ENCODE assay signal across 8 cellular contexts in the genomic region with DNA sequence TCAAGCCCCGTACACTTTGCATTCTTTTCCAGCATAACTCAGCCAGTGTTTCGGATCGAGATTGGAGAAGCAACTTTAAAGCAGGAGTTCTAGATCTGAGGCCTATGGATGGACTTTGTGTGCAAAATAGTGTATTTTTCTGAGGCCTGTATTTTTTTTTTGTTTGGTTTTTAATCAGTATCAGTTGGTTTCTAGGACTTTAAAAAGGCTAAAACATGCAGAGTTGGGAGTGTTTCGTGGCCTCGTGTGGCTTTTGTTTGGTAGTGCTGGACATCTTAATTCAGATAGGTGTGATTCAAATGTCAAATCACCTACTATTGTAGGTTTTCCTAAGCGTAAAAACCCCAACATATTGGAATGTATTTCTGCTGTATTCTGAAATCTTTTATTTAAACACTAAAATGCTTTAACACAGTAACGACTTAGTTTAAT. TPM values are rescaled to one million over a fixed set of nuclear protein-coding genes. Genes with fewer than 3 reads are reported as not detected.
DNase-seq lines count a peak whose midpoint lies in the region; ATAC-seq and TF ChIP-seq lines count a peak whose summit lies in the region.

No MANE protein-coding gene starts in this region.

- H3K4me3 Mint-ChIP-seq in CD8-positive, alpha-beta T cell, result peak overlapping the region; percentile 99
- H3K4me3 Mint-ChIP-seq in activated T-helper 17 cell treated with anti-CD3 and anti-CD28 coated beads, Interleukin-2, amount 50 U/mL, for 72 hours, result peak overlapping the region; percentile 99

- no peaks in the 10 kb centered on the region for H3K9me3 ChIP-seq in CD8-positive, alpha-beta T cell (ENCODE audit: low read length)
- no peaks in the 10 kb centered on the region for H3K9me3 ChIP-seq in iPS-20b (ENCODE audit: insufficient read depth, low read depth, low read length)
- H3K9me3 ChIP-seq in testis, result no peaks in the 10 kb centered on the region

- peak overlapping the region; percentile 98 for H3K9ac ChIP-seq in iPS-20b (ENCODE audit: low read depth, low read length)

- no peaks in the 10 kb centered on the region for H3K36me3 ChIP-seq in CD8-positive, alpha-beta T cell (ENCODE audit: insufficient read depth, low read length)
- peaks cover 12% of the 10 kb centered on the region for H3K36me3 ChIP-seq in iPS-20b (ENCODE audit: insufficient read depth, low read depth, low read length)
- H3K36me3 ChIP-seq in testis (ENCODE audit: low read depth, missing control alignments), result no peaks in the 10 kb centered on the region

- CTCF ChIA-PET in CD8-positive, alpha-beta T cell (lab: Charles Lee), result no interaction called here
- CTCF ChIA-PET in HEK293T (lab: Yijun Ruan, JAX), result no interaction called here

- no peak for TF ChIP-seq CTCF in CD8-positive, alpha-beta T cell (IDR thresholded peaks at IDR 0.05)
- TF ChIP-seq CTCF in testis (IDR thresholded peaks at IDR 0.05), result no peak

- H3K27ac Mint-ChIP-seq in CD8-positive, alpha-beta T cell, result peak overlapping the region; percentile 95
- H3K27ac Mint-ChIP-seq in activated T-helper 17 cell treated with anti-CD3 and anti-CD28 coated beads, Interleukin-2, amount 50 U/mL, for 72 hours, result peak overlapping the region; percentile 96

- TF ChIP-seq POLR2A in testis (IDR thresholded peaks at IDR 0.05), result no peak

- H3K27me3 ChIP-seq in CD8-positive, alpha-beta T cell (ENCODE audit: insufficient read depth, low read length), result no peaks in the 10 kb centered on the region
- no peaks in the 10 kb centered on the region for H3K27me3 ChIP-seq in iPS-20b (ENCODE audit: insufficient read depth, low read length)
- H3K27me3 ChIP-seq in testis, result no peaks in the 10 kb centered on the region

- H3K4me1 ChIP-seq in CD8-positive, alpha-beta T cell (ENCODE audit: insufficient read depth, low read length), result peaks cover 21% of the 10 kb centered on the region
- H3K4me1 ChIP-seq in iPS-20b (ENCODE audit: insufficient read depth, low read length) (peaks cover 4% of the 10 kb centered on the region; the same call in 1 of the 2 replicates), testis (peaks cover 16% of the 10 kb centered on the region)

- POLR2A ChIA-PET in CD8-positive, alpha-beta T cell (lab: Charles Lee), result interaction anchor here (0.9 kb wide), 1 partner anchor 136 kb away, joined by 3 read pairs; no protein-coding TSS in a partner anchor
- POLR2A ChIA-PET in HEK293T (lab: Yijun Ruan, JAX), result interaction anchor here (0.9 to 2.1 kb wide), 6 partner anchors 9 to 263 kb away, joined by 3 to 5 read pairs (median 4); a partner anchor contains a TSS

- peaks cover 37% of the 10 kb centered on the region for H3K36me3 Mint-ChIP-seq in CD8-positive, alpha-beta T cell
- peaks cover 32% of the 10 kb centered on the region for H3K36me3 Mint-ChIP-seq in activated T-helper 17 cell treated with anti-CD3 and anti-CD28 coated beads, Interleukin-2, amount 50 U/mL, for 72 hours (ENCODE audit: low read depth)

- no peak for DNase-seq in CD8-positive, alpha-beta T cell
- DNase-seq in HEK293T (ENCODE audit: extremely low spot score) (peak; percentile 9), testis (no peak), COLO668 (lab: John Stamatoyannopoulos, UW; ENCODE audit: unreplicated experiment) (no peak)
- DNase-seq in stimulated activated CD4-positive, alpha-beta T cell treated with anti-CD3 and anti-CD28 coated beads, Interleukin-1b, Interleukin-23, amount 100 ng/mL, for 48 hours, result no peak
- no peak for DNase-seq in stimulated activated CD4-positive, alpha-beta T cell treated with anti-CD3 and anti-CD28 coated beads, Interleukin-4, amount 100 ng/mL, for 24 hours

- peak overlapping the region; percentile 99 for H3K4me3 ChIP-seq in CD8-positive, alpha-beta T cell (ENCODE audit: low read depth, low read length)
- H3K4me3 ChIP-seq in iPS-20b (ENCODE audit: low read length) (peak overlapping the region; percentile 99), testis (peak overlapping the region; percentile 85 to 88)

- 0 to 1% methylated on average over 7 of the region's 7 CpGs for WGBS in testis, 2 donors

- H3K27ac ChIP-seq in CD8-positive, alpha-beta T cell (ENCODE audit: low read depth, low read length), result peak overlapping the region; percentile 69
- H3K27ac ChIP-seq in iPS-20b (ENCODE audit: low read length), result no peak overlapping the region
- H3K27ac ChIP-seq in testis, result peak overlapping the region; percentile 88 to 93

- H3K9me3 Mint-ChIP-seq in CD8-positive, alpha-beta T cell, result no peaks in the 10 kb centered on the region
- H3K9me3 Mint-ChIP-seq in activated T-helper 17 cell treated with anti-CD3 and anti-CD28 coated beads, Interleukin-2, amount 50 U/mL, for 72 hours, result no peaks in the 10 kb centered on the region

- no peaks in the 10 kb centered on the region for H3K27me3 Mint-ChIP-seq in CD8-positive, alpha-beta T cell (ENCODE audit: low read depth)
- H3K27me3 Mint-ChIP-seq in activated T-helper 17 cell treated with anti-CD3 and anti-CD28 coated beads, Interleukin-2, amount 50 U/mL, for 72 hours, result no peaks in the 10 kb centered on the region

- ATAC-seq in CD8-positive, alpha-beta T cell, result no peak
- ATAC-seq in activated T-helper 17 cell treated with anti-CD3 and anti-CD28 coated beads, Interleukin-2, amount 50 U/mL, for 72 hours (replicated peaks), result no peak

- peaks cover 54% of the 10 kb centered on the region for H3K4me1 Mint-ChIP-seq in CD8-positive, alpha-beta T cell (ENCODE audit: low read depth)
- H3K4me1 Mint-ChIP-seq in activated T-helper 17 cell treated with anti-CD3 and anti-CD28 coated beads, Interleukin-2, amount 50 U/mL, for 72 hours, result peaks cover 10% of the 10 kb centered on the region

- intact Hi-C loops in CD8-positive, alpha-beta T cell (cut with DNase I, micrococcal nuclease), result loop anchor here (5.0 to 10.0 kb wide), 4 partner anchors 136 to 886 kb away; a partner anchor contains a TSS
- intact Hi-C loops in testis (cut with DNase I; ENCODE audit: low total_unique reads), result no loop called here

TF ChIP-seq in HEK293T, 16 proteins besides CTCF, POLR2A, EP300 and RAD21:
- TF ChIP-seq L3MBTL2 (conservative IDR thresholded peaks at IDR 0.05) (peak; percentile 51; the same call in 1 of the 2 replicates), SUZ12 (IDR thresholded peaks at IDR 0.05) (no peak)

RNA-seq across cellular contexts. Expression of a gene that starts 0.3 kb away (rescaled TPM):
- total RNA-seq in CD8-positive, alpha-beta T cell, result 1 to 10 TPM; 3.3 to 3.6 TPM
- total RNA-seq in activated T-helper 17 cell treated with anti-CD3 and anti-CD28 coated beads, Interleukin-2, amount 50 U/mL, for 72 hours, result 1 to 10 TPM; 5.1 to 5.7 TPM
- 10 to 100 TPM in 1 of 2 donors, 1 to 10 TPM in 1; 10.0 to 10.7 TPM for total RNA-seq in testis
- polyA plus RNA-seq in testis (ENCODE audit: insufficient read depth, low read depth, low replicate concordance), result 7.3 TPM

RNA-seq across cellular contexts. Expression of a gene that starts 0.8 kb away (rescaled TPM):
- 10 to 100 TPM in 1 of 2 experiments, 1 to 10 TPM in 1; 9.6 to 13.7 TPM for total RNA-seq in CD8-positive, alpha-beta T cell
- total RNA-seq in activated T-helper 17 cell treated with anti-CD3 and anti-CD28 coated beads, Interleukin-2, amount 50 U/mL, for 72 hours, result 10 to 100 TPM; 17.1 to 25.1 TPM
- 10 to 100 TPM; 39.0 to 44.3 TPM for total RNA-seq in testis
- polyA plus RNA-seq in testis (ENCODE audit: insufficient read depth, low read depth, low replicate concordance), result 34.6 TPM

RNA-seq across cellular contexts. Expression of a gene that starts 47.3 kb away (rescaled TPM):
- total RNA-seq in CD8-positive, alpha-beta T cell, result under 1 TPM; 0.52 to 0.67 TPM
- 1 to 10 TPM; 4.0 to 6.1 TPM for total RNA-seq in activated T-helper 17 cell treated with anti-CD3 and anti-CD28 coated beads, Interleukin-2, amount 50 U/mL, for 72 hours
- 10 to 100 TPM; 11.1 to 12.4 TPM for total RNA-seq in testis
- polyA plus RNA-seq in testis (ENCODE audit: insufficient read depth, low read depth, low replicate concordance), result 9.4 TPM
